ENCODE assay signal across 21 cellular contexts in genomic region chr12:112463478-112463877, GRCh38. TPM values are rescaled to one million over a fixed set of nuclear protein-coding genes. Genes with fewer than 3 reads are reported as not detected.
DNase-seq lines count a peak whose midpoint lies in the region; ATAC-seq, FAIRE-seq and TF ChIP-seq lines count a peak whose summit lies in the region.
"Had no signal": no experiment of that assay in that cellular context is flagged by ENCODE, and none has a peak within 500 bp of the region (broad histone marks: within the 10 kb centered on the region; RNA-seq: fewer than 3 reads in every experiment).

No MANE protein-coding gene starts in this region.

- no peaks in the 10 kb centered on the region for H3K27me3 Mint-ChIP-seq in activated CD8-positive, alpha-beta T cell treated with anti-CD3 and anti-CD28 coated beads, Interleukin-2, amount 10 ng/mL, durations not matched to agents 7 days and 5 days (ENCODE audit: low read depth)
- H3K27me3 Mint-ChIP-seq: activated CD4-positive, alpha-beta memory T cell treated with anti-CD3 and anti-CD28 coated beads for 36 hours; CD4-positive, alpha-beta T cell had no signal

- no peak for TF ChIP-seq CTCF in GM06990 (IDR thresholded peaks at IDR 0.05; ENCODE audit: insufficient read depth, low read length, poor library complexity, severe bottlenecking)
- no peak for TF ChIP-seq CTCF in WERI-Rb-1 (IDR thresholded peaks at IDR 0.05; ENCODE audit: low read depth, low read length)
- TF ChIP-seq CTCF in kidney (IDR thresholded peaks at IDR 0.05; ENCODE audit: borderline replicate concordance, extremely low read depth, insufficient read depth), result no peak

- H3K36me3 ChIP-seq in GM06990 (ENCODE audit: control insufficient read depth, insufficient read depth, low read length), result peaks cover 3% of the 10 kb centered on the region
- H3K36me3 ChIP-seq in WERI-Rb-1, result no peaks in the 10 kb centered on the region; the same call in none of the 2 replicates
- no peaks in the 10 kb centered on the region for H3K36me3 ChIP-seq in kidney (ENCODE audit: control insufficient read depth in 1 of 2, insufficient read depth in 2 of 2, low read length in 2 of 2)

- FAIRE-seq in kidney (lab: Jason Lieb, UNC), result no peak
- FAIRE-seq: TTC549 had no signal

- H3K27ac ChIP-seq in WERI-Rb-1 (no peak overlapping the region), kidney (ENCODE audit: low read depth in 2 of 2, low read length in 2 of 2) (no peak overlapping the region)
- H3K27ac ChIP-seq: Peyer's patch, thoracic aorta had no signal

- no peak overlapping the region for H3K4me3 Mint-ChIP-seq in activated CD8-positive, alpha-beta T cell treated with anti-CD3 and anti-CD28 coated beads, Interleukin-2, amount 10 ng/mL, durations not matched to agents 7 days and 5 days
- H3K4me3 Mint-ChIP-seq: activated CD4-positive, alpha-beta memory T cell treated with anti-CD3 and anti-CD28 coated beads for 36 hours; CD4-positive, alpha-beta T cell; HFFc6 had no signal

- H3K4me3 ChIP-seq in GM06990 (replicated peaks; ENCODE audit: low read depth, low read length) (no peak overlapping the region), WERI-Rb-1 (ENCODE audit: low read depth, low read length) (no peak overlapping the region), kidney (ENCODE audit: low read length in 2 of 2) (no peak overlapping the region)
- H3K4me3 ChIP-seq: lung, Peyer's patch, thoracic aorta had no signal

- H3K36me3 Mint-ChIP-seq in activated CD8-positive, alpha-beta T cell treated with anti-CD3 and anti-CD28 coated beads, Interleukin-2, amount 10 ng/mL, durations not matched to agents 7 days and 5 days (ENCODE audit: low read depth), result peaks cover 28% of the 10 kb centered on the region

- intact Hi-C loops in kidney (cut with DNase I), result no loop called here

- no peak overlapping the region for H3K9ac ChIP-seq in kidney (ENCODE audit: low read length in 2 of 2)

- no peaks in the 10 kb centered on the region for H3K9me3 Mint-ChIP-seq in activated CD8-positive, alpha-beta T cell treated with anti-CD3 and anti-CD28 coated beads, Interleukin-2, amount 10 ng/mL, durations not matched to agents 7 days and 5 days (ENCODE audit: insufficient read depth)
- H3K9me3 Mint-ChIP-seq: activated CD4-positive, alpha-beta memory T cell treated with anti-CD3 and anti-CD28 coated beads for 36 hours; CD4-positive, alpha-beta T cell; HFFc6 had no signal

- peak; percentile 33 for DNase-seq in GM06990 (ENCODE audit: extremely low read depth, insufficient read length)
- peak; percentile 12 for DNase-seq in KG1 (lab: John Stamatoyannopoulos, UW)
- DNase-seq in activated CD8-positive, alpha-beta T cell treated with anti-CD3 and anti-CD28 coated beads, Interleukin-2, amount 10 ng/mL, durations not matched to agents 7 days and 5 days, result no peak
- no peak for DNase-seq in WERI-Rb-1
- DNase-seq in AG20443 (ENCODE audit: low spot score), result no peak
- DNase-seq in glomerular visceral epithelial cell (ENCODE audit: extremely low spot score), result no peak
- no peak for DNase-seq in kidney
- DNase-seq: activated CD4-positive, alpha-beta memory T cell treated with anti-CD3 and anti-CD28 coated beads for 36 hours; CD4-positive, alpha-beta T cell; HFFc6; NCI-H1105; NCI-H82; Peyer's patch; posterior cingulate gyrus; stimulated activated CD4-positive, alpha-beta T cell treated with anti-CD3 and anti-CD28 coated beads, Interleukin-4, amount 100 ng/mL, for 1 hour had no signal

- peak; percentile 64 for ATAC-seq in GM18861 (IDR thresholded peaks at IDR 0.05; ENCODE audit: unreplicated experiment)
- ATAC-seq in activated CD8-positive, alpha-beta T cell treated with anti-CD3 and anti-CD28 coated beads, Interleukin-2, amount 10 ng/mL, durations not matched to agents 7 days and 5 days, result peak; percentile 27
- ATAC-seq: esophagus mucosa, SK-N-SH treated with all-trans-retinoic acid at 6 μM for 48 hours had no signal

- no peak overlapping the region for H3K27ac Mint-ChIP-seq in activated CD8-positive, alpha-beta T cell treated with anti-CD3 and anti-CD28 coated beads, Interleukin-2, amount 10 ng/mL, durations not matched to agents 7 days and 5 days
- H3K27ac Mint-ChIP-seq: activated CD4-positive, alpha-beta memory T cell treated with anti-CD3 and anti-CD28 coated beads for 36 hours; CD4-positive, alpha-beta T cell; HFFc6 had no signal

- CTCF ChIA-PET in activated CD8-positive, alpha-beta T cell treated with anti-CD3 and anti-CD28 coated beads, Interleukin-2, amount 10 ng/mL, durations not matched to agents 7 days and 5 days (lab: Charles Lee), result interaction anchor here (1.1 to 1.2 kb wide), 2 partner anchors 13 to 76 kb away, joined by 4 read pairs; no protein-coding TSS in a partner anchor

- no peaks in the 10 kb centered on the region for H3K4me1 ChIP-seq in kidney (ENCODE audit: control insufficient read depth in 1 of 2, insufficient read depth in 1 of 2, low read depth in 1 of 2, low read length in 2 of 2)
- H3K4me1 ChIP-seq: Peyer's patch had no signal

- H3K9me3 ChIP-seq in WERI-Rb-1 (ENCODE audit: severe bottlenecking), result no peaks in the 10 kb centered on the region
- no peaks in the 10 kb centered on the region for H3K9me3 ChIP-seq in kidney (ENCODE audit: control insufficient read depth in 1 of 2, low read length in 2 of 2)
- H3K9me3 ChIP-seq: Peyer's patch, thoracic aorta had no signal

- POLR2A ChIA-PET in activated CD8-positive, alpha-beta T cell treated with anti-CD3 and anti-CD28 coated beads, Interleukin-2, amount 10 ng/mL, durations not matched to agents 7 days and 5 days (lab: Charles Lee), result interaction anchor here (0.6 kb wide), 2 partner anchors 12 to 675 kb away, joined by 3 read pairs; no protein-coding TSS in a partner anchor

- H3K27me3 ChIP-seq in GM06990 (replicated peaks; ENCODE audit: control insufficient read depth, insufficient read depth, low read length) (no peaks in the 10 kb centered on the region), WERI-Rb-1 (ENCODE audit: insufficient read depth, low read depth, severe bottlenecking) (no peaks in the 10 kb centered on the region)
- H3K27me3 ChIP-seq: Peyer's patch had no signal

- H3K4me1 Mint-ChIP-seq in activated CD8-positive, alpha-beta T cell treated with anti-CD3 and anti-CD28 coated beads, Interleukin-2, amount 10 ng/mL, durations not matched to agents 7 days and 5 days (ENCODE audit: low read depth), result no peaks in the 10 kb centered on the region

RNA-seq across cellular contexts. Expression of gene PTPN11, which starts 44.7 kb away (rescaled TPM):
- total RNA-seq in activated CD8-positive, alpha-beta T cell treated with anti-CD3 and anti-CD28 coated beads, Interleukin-2, amount 10 ng/mL, durations not matched to agents 7 days and 5 days, result 100 to 1,000 TPM; 106 to 112 TPM
- total RNA-seq in kidney, result 105 TPM
- 20.0 TPM for polyA plus RNA-seq in kidney (ENCODE audit: insufficient read depth, low read depth, low replicate concordance)

RNA-seq across cellular contexts. Expression of gene RPL6, which starts 54.1 kb away (rescaled TPM):
- 1,000 to 10,000 TPM; 1,104 to 1,130 TPM for total RNA-seq in activated CD8-positive, alpha-beta T cell treated with anti-CD3 and anti-CD28 coated beads, Interleukin-2, amount 10 ng/mL, durations not matched to agents 7 days and 5 days
- total RNA-seq in kidney, result 966 TPM
- polyA plus RNA-seq in kidney (ENCODE audit: insufficient read depth, low read depth, low replicate concordance), result 1,525 TPM

Comparison
In these comparisons a context has a peak if more than half of its experiments do, and no peak if none do; other contexts are left out.
1. DNase-seq: peak in GM06990 (single experiment) and KG1 (single experiment); none in activated CD8-positive, alpha-beta T cell treated with anti-CD3 and anti-CD28 coated beads, Interleukin-2, amount 10 ng/mL, durations not matched to agents 7 days and 5 days (single experiment), WERI-Rb-1 (single experiment), AG20443 (single experiment), glomerular visceral epithelial cell (single experiment) and kidney (single experiment).